In the genomic region with DNA sequence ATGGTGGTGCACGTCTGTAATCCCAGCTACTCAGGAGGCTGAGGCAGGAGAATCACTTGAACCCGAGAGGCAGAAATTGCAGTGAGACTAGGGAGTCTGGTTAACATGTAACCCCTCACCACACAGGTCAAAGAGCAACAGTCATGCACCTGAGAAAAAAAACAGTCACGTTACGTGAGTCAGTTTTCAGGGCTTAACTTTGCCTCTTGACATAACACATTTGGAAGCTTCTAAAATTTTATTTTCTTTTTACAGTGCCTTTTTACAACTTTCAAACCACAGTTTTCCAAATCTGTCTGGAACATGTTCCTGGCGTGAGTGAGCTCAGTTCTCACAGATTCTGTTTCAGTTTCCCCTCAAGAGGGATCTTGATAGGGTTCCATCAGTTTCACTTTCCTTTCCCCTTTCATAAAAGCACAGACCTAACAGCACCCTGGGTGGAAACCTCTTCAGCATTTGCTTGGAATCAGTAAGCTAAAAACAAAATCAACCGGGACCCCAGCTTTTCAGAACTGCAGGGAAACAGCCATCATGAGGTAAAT, we compare ENCODE assay signal across 8 cellular contexts. TPM values are rescaled to one million over a fixed set of nuclear protein-coding genes. Genes with fewer than 3 reads are reported as not detected.
DNase-seq lines count a peak whose midpoint lies in the region; ATAC-seq and TF ChIP-seq lines count a peak whose summit lies in the region.

No MANE protein-coding gene starts in this region.

- intact Hi-C loops in ascending aorta (cut with DNase I): no loop called here

- H3K9me3 ChIP-seq in ascending aorta (no peaks in the 10 kb centered on the region), iPS-20b (ENCODE audit: insufficient read depth, low read depth, low read length) (no peaks in the 10 kb centered on the region)

- H3K27me3 ChIP-seq in ascending aorta (no peaks in the 10 kb centered on the region), iPS-20b (ENCODE audit: insufficient read depth, low read length) (no peaks in the 10 kb centered on the region)

- H3K27ac ChIP-seq in ascending aorta (peak overlapping the region; percentile 66 to 72), iPS-20b (ENCODE audit: low read length) (peak overlapping the region; percentile 1)

- no peak for TF ChIP-seq CTCF in GM12864 (IDR thresholded peaks at IDR 0.05; ENCODE audit: low read depth, low read length, missing control alignments)
- TF ChIP-seq CTCF in ascending aorta (IDR thresholded peaks at IDR 0.05): no peak

- H3K4me3 ChIP-seq in GM12864 (ENCODE audit: low read depth, low read length): peak overlapping the region; percentile 43
- H3K4me3 ChIP-seq in ascending aorta: peak overlapping the region; percentile 42 to 60
- H3K4me3 ChIP-seq in iPS-20b (ENCODE audit: low read length): no peak overlapping the region

- H3K4me1 ChIP-seq in ascending aorta (peaks cover 6 to 29% of the 10 kb centered on the region in 2 donors), iPS-20b (ENCODE audit: insufficient read depth, low read length) (peaks cover 42% of the 10 kb centered on the region)

- no peak for DNase-seq in GM12864 (ENCODE audit: low read depth)
- DNase-seq in M059J (ENCODE audit: low read depth): peak; percentile 85
- DNase-seq in ascending aorta (ENCODE audit: low spot score in 2 of 2): no peak
- peak; percentile 42 for DNase-seq in stimulated activated CD4-positive, alpha-beta T cell treated with anti-CD3 and anti-CD28 coated beads, Interleukin-4, amount 100 ng/mL, for 24 hours
- no peak for DNase-seq in DMS153 treated with DMSO at 0.1 percent for 48 hours (lab: John Stamatoyannopoulos, UW; ENCODE audit: unreplicated experiment)
- no peak for DNase-seq in ureter (ENCODE audit: low spot score)

- H3K36me3 ChIP-seq in ascending aorta (no peaks in the 10 kb centered on the region), iPS-20b (ENCODE audit: insufficient read depth, low read depth, low read length) (no peaks in the 10 kb centered on the region)

- ATAC-seq in GM21825 (IDR thresholded peaks at IDR 0.05; ENCODE audit: unreplicated experiment): peak; percentile 46

- H3K9ac ChIP-seq in iPS-20b (ENCODE audit: low read depth, low read length): no peak overlapping the region

RNA-seq across cellular contexts. Expression of a gene that starts 4.4 kb away (rescaled TPM):
- total RNA-seq in M059J (2014; rRNA removed; shearing (Covaris generic)): 303 and 380 TPM in 2 replicates
- total RNA-seq in ascending aorta: 1.9 TPM
- 10.2 TPM for total RNA-seq in ureter

RNA-seq across cellular contexts. Expression of a gene that starts 30.3 kb away (rescaled TPM):
- 42.5 and 58.0 TPM in 2 replicates for total RNA-seq in M059J (2014; rRNA removed; shearing (Covaris generic))
- 0.85 TPM for total RNA-seq in ascending aorta
- total RNA-seq in ureter: 4.0 TPM

RNA-seq across cellular contexts. Expression of a gene that starts 45.7 kb away (rescaled TPM):
- 0.37 and 0.76 TPM in 2 replicates for total RNA-seq in M059J (2014; rRNA removed; shearing (Covaris generic))
- not detected for total RNA-seq in ascending aorta
- total RNA-seq in ureter: not detected

Comparison
In these comparisons a context has a peak if more than half of its experiments do, and no peak if none do; other contexts are left out.
1. DNase-seq: peak in M059J (single experiment) and stimulated activated CD4-positive, alpha-beta T cell treated with anti-CD3 and anti-CD28 coated beads, Interleukin-4, amount 100 ng/mL, for 24 hours (single experiment); none in GM12864 (single experiment), ascending aorta (0 of 2), DMS153 treated with DMSO at 0.1 percent for 48 hours (single experiment) and ureter (single experiment).
2. RNA of a gene that starts 4.4 kb away (total RNA-seq): 303 to 380 TPM in M059J; 10.2 TPM in ureter (single experiment) and 1.9 TPM in ascending aorta (single experiment); every median in the first group is over 10 times any median in the second.